Comparison of ENCODE assay signal across 1 cellular context in the genomic region with DNA sequence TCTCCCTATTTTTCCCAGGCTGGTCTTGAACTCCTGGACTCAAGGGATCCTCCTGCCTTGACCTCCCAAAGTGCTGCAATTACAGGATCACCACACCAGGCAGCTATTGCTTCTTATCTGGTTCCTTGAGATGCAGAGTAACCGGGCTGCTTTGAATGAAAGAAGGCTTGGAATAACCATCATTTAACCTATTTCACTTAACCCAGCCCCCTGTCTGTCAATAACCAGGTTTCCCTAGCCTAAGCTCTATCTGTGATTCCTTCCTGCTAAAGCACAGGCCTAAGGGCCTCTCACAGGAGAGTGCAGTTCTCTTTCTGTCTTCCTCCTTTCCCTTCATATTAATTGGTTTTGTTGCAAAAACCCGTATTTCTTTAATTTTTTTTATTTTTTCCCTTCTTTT.
TF ChIP-seq lines count a peak whose summit lies in the region.

No MANE protein-coding gene starts in this region.

TF ChIP-seq in H1, 55 proteins besides CTCF, POLR2A, EP300 and RAD21:
- no peak for TF ChIP-seq KDM1A (IDR thresholded peaks at IDR 0.05; ENCODE audit: borderline replicate concordance, low read length)
- no peak for TF ChIP-seq CHD1 (IDR thresholded peaks at IDR 0.05; ENCODE audit: low read depth, low read length)
- TF ChIP-seq TCF12 (IDR thresholded peaks at IDR 0.05; ENCODE audit: low read depth, low read length), result no peak
- no peak for TF ChIP-seq CREB1 (IDR thresholded peaks at IDR 0.05)
- TF ChIP-seq, protein P1, sequence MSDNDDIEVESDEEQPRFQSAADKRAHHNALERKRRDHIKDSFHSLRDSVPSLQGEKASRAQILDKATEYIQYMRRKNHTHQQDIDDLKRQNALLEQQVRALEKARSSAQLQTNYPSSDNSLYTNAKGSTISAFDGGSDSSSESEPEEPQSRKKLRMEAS (IDR thresholded peaks at IDR 0.05), result no peak
- no peak for TF ChIP-seq RNF2 (IDR thresholded peaks at IDR 0.05; ENCODE audit: borderline replicate concordance, low read depth, low read length, missing control alignments, poor library complexity, severe bottlenecking)
- TF ChIP-seq SIRT6 (IDR thresholded peaks at IDR 0.05; ENCODE audit: low read length), result no peak
- TF ChIP-seq NANOG (IDR thresholded peaks at IDR 0.05; ENCODE audit: insufficient read depth, low read depth, low read length, poor library complexity, severe bottlenecking), result no peak
- no peak for TF ChIP-seq ASH2L (IDR thresholded peaks at IDR 0.05; ENCODE audit: low read length)
- no peak for TF ChIP-seq SAP30 (IDR thresholded peaks at IDR 0.05; ENCODE audit: insufficient read depth, insufficient replicate concordance, low read length)
- TF ChIP-seq GTF2F1 (IDR thresholded peaks at IDR 0.05; ENCODE audit: borderline replicate concordance, low read depth, low read length), result no peak
